Comparison of ENCODE assay signal across 7 cellular contexts in the genomic region with DNA sequence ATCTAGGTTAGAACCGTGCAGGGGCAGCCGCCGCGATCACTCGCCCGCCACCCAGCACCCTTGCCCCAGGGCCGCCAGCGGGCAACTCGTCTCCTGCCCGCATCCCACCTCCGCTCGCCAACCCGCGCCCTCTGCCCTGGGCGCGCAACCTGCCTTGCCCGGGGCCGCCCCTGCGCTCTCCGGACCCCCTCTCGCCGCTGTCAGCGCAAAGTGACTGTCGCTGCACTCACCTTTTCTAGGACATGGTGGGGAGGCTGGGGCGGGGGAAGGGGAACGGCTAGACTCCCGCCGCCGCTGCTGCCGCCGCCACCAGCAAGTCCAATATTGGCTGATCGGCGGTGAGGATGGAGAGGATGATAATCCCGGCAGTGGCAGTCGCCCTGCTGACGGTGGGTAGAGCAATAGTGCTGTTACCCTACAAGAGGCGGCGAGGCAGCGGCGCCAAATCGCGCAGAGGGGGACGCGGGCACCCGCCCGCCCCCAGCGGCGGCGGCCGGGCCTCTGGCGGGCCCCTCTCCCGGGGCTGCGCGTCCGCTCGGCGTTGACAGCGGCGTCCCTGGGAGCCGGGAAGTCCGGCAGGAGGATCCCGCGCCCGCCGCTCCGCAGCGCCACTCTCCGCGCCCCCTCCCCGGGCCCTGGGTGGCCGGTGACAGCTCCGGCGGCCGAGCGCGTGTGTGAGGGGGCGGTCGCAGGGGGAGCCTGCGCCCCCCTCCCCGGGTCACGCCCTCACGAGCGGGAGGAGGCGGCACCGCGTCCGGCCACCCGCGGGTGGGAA. TPM values are rescaled to one million over a fixed set of nuclear protein-coding genes. Genes with fewer than 3 reads are reported as not detected.
DNase-seq lines count a peak whose midpoint lies in the region; ATAC-seq and TF ChIP-seq lines count a peak whose summit lies in the region.

No MANE protein-coding gene starts in this region.

- TF ChIP-seq CTCF in colonic mucosa (IDR thresholded peaks at IDR 0.05): no peak

- CTCF ChIA-PET in HEK293T (lab: Yijun Ruan, JAX): interaction anchor here (0.5 kb wide), 1 partner anchor 762 kb away, joined by 7 read pairs; no protein-coding TSS in a partner anchor

- H3K9me2 ChIP-seq in Karpas-422 (replicated peaks; ENCODE audit: insufficient read depth, low read length): no peaks in the 10 kb centered on the region

- H3K36me3 ChIP-seq in colonic mucosa: no peaks in the 10 kb centered on the region
- no peaks in the 10 kb centered on the region for H3K36me3 ChIP-seq in Karpas-422 (ENCODE audit: insufficient read depth, low read length)

- H3K27me3 ChIP-seq in colonic mucosa: no peaks in the 10 kb centered on the region
- no peaks in the 10 kb centered on the region for H3K27me3 ChIP-seq in Karpas-422 (ENCODE audit: low read length)

- ATAC-seq in HG02840 (IDR thresholded peaks at IDR 0.05; ENCODE audit: low FRiP score, unreplicated experiment): no peak

- no peaks in the 10 kb centered on the region for H4K20me1 ChIP-seq in Karpas-422 (ENCODE audit: insufficient read depth, low read depth, low read length)

- H2AFZ ChIP-seq in Karpas-422 (ENCODE audit: low read length): no peak overlapping the region

- no peaks in the 10 kb centered on the region for H3K4me1 ChIP-seq in colonic mucosa
- H3K4me1 ChIP-seq in Karpas-422 (ENCODE audit: low read length): peaks cover 19% of the 10 kb centered on the region

- intact Hi-C loops in colonic mucosa (cut with DNase I): no loop called here

- POLR2A ChIA-PET in HEK293T (lab: Yijun Ruan, JAX): no interaction called here

- H3K9me3 ChIP-seq in colonic mucosa (no peaks in the 10 kb centered on the region), Karpas-422 (ENCODE audit: low read length) (no peaks in the 10 kb centered on the region)

- DNase-seq in HEK293T (ENCODE audit: extremely low spot score) (peak; percentile 28), colonic mucosa (peak; percentile 44), medulla oblongata (ENCODE audit: extremely low spot score) (peak; percentile 24), Karpas-422 (no peak)
- DNase-seq in activated CD4-positive, alpha-beta T cell treated with anti-CD3 and anti-CD28 coated beads for 1 hour: peak; percentile 31
- peak in 2 of 3 donors; percentile 13 to 15 for DNase-seq in stimulated activated CD4-positive, alpha-beta T cell treated with anti-CD3 and anti-CD28 coated beads, TNF-alpha, amount 100 ng/mL, for 1 hour (ENCODE audit: low read depth in 3 of 3, low spot score in 1 of 3)

- peak overlapping the region; percentile 92 to 100 for H3K9ac ChIP-seq in colonic mucosa (ENCODE audit: low read depth in 2 of 2, low read length in 2 of 2)
- no peak overlapping the region for H3K9ac ChIP-seq in Karpas-422 (ENCODE audit: low read length)

- H3K4me2 ChIP-seq in Karpas-422 (ENCODE audit: low read depth, low read length, poor library complexity, severe bottlenecking): no peak overlapping the region

- H3K27ac ChIP-seq in colonic mucosa (peak overlapping the region; percentile 84), Karpas-422 (ENCODE audit: low read length) (no peak overlapping the region)

- peak overlapping the region; percentile 87 for H3K4me3 ChIP-seq in colonic mucosa
- no peak overlapping the region for H3K4me3 ChIP-seq in Karpas-422 (ENCODE audit: low read length)

- H3K79me2 ChIP-seq in Karpas-422 (ENCODE audit: low read length): no peaks in the 10 kb centered on the region

TF ChIP-seq in HEK293T, 16 proteins besides CTCF, POLR2A, EP300 and RAD21:
- TF ChIP-seq ELF4 (IDR thresholded peaks at IDR 0.05): no peak
- no peak for TF ChIP-seq TARDBP (IDR thresholded peaks at IDR 0.05)

RNA-seq across cellular contexts. Expression of a gene that starts 2.3 kb away (rescaled TPM):
- 10 to 100 TPM; 74.8 to 96.0 TPM for total RNA-seq in colonic mucosa
- 0.18 and 1.6 TPM in 2 replicates for total RNA-seq in Karpas-422 (2014; rRNA removed; shearing (Covaris generic); ENCODE audit: low replicate concordance)

Comparison
In these comparisons a context has a peak if more than half of its experiments do, and no peak if none do; other contexts are left out.
1. RNA of a gene that starts 2.3 kb away (total RNA-seq): 74.8 to 96.0 TPM in colonic mucosa; 0.18 to 1.6 TPM in Karpas-422; every median in the first group is over 10 times any median in the second.